ENCODE assay signal across 8 cellular contexts in genomic region chr15:63610209-63610841, GRCh38. TPM values are rescaled to one million over a fixed set of nuclear protein-coding genes. Genes with fewer than 3 reads are reported as not detected.
A peak's percentile ranks its signal among the peaks of the same experiment; 100 is the strongest.
DNase-seq lines count a peak whose midpoint lies in the region; ATAC-seq and TF ChIP-seq lines count a peak whose summit lies in the region.

No MANE protein-coding gene starts in this region.

- H3K4me3 ChIP-seq in Karpas-422 (ENCODE audit: low read length) (no peak overlapping the region), fibroblast of the aortic adventitia (ENCODE audit: low read depth, low read length) (no peak overlapping the region), neural progenitor cell (no peak overlapping the region)

- peak; percentile 92 for TF ChIP-seq CTCF in C4-2B (conservative IDR thresholded peaks at IDR 0.05)
- TF ChIP-seq CTCF in fibroblast of the aortic adventitia (IDR thresholded peaks at IDR 0.05; ENCODE audit: insufficient read depth, low read length), result peak; percentile 84
- peak; percentile 78 for TF ChIP-seq CTCF in neural progenitor cell (IDR thresholded peaks at IDR 0.05)

- no peaks in the 10 kb centered on the region for H3K9me2 ChIP-seq in Karpas-422 (replicated peaks; ENCODE audit: insufficient read depth, low read length)

- H3K79me2 ChIP-seq in Karpas-422 (ENCODE audit: low read length), result peaks cover 3% of the 10 kb centered on the region; the same call in 1 of the 2 replicates
- H3K79me2 ChIP-seq in neural progenitor cell (ENCODE audit: low read depth), result no peaks in the 10 kb centered on the region

- H3F3A ChIP-seq in neural progenitor cell (ENCODE audit: low read depth), result peaks cover 23% of the 10 kb centered on the region

- H3K36me3 ChIP-seq in Karpas-422 (ENCODE audit: insufficient read depth, low read length), result peaks cover 31% of the 10 kb centered on the region
- H3K36me3 ChIP-seq in neural progenitor cell, result no peaks in the 10 kb centered on the region

- H3K36me3 Mint-ChIP-seq in neural progenitor cell, result peaks cover 30% of the 10 kb centered on the region

- peak; percentile 91 for DNase-seq in Karpas-422
- peak; percentile 87 for DNase-seq in RKO (ENCODE audit: low spot score)
- DNase-seq in activated T-helper 9 cell treated with anti-CD3 and anti-CD28 coated beads, Interleukin-2, amount 50 U/mL, for 16 hours (ENCODE audit: low read depth), result peak; percentile 53
- peak; percentile 83 for DNase-seq in fibroblast of the aortic adventitia (ENCODE audit: low read depth)
- peak; percentile 91 for DNase-seq in neural progenitor cell (ENCODE audit: low spot score)
- DNase-seq in substantia nigra (lab: John Stamatoyannopoulos, UW), result peak in 39 of 49 donors; percentile 26 to 84 (median 63)

- peak overlapping the region; percentile 5 for H3K4me3 Mint-ChIP-seq in neural progenitor cell

- H3K9me3 Mint-ChIP-seq in neural progenitor cell, result no peaks in the 10 kb centered on the region

- H3K27me3 ChIP-seq in Karpas-422 (ENCODE audit: low read length), result no peaks in the 10 kb centered on the region
- no peaks in the 10 kb centered on the region for H3K27me3 ChIP-seq in neural progenitor cell

- H3K9ac ChIP-seq in Karpas-422 (ENCODE audit: low read length) (peak overlapping the region; percentile 30), neural progenitor cell (no peak overlapping the region)

- H3K27ac ChIP-seq in C4-2B, result peak overlapping the region; percentile 62
- H3K27ac ChIP-seq in Karpas-422 (ENCODE audit: low read length), result peak overlapping the region; percentile 69
- H3K27ac ChIP-seq in neural progenitor cell, result peak overlapping the region; percentile 43
- H3K27ac ChIP-seq in substantia nigra (ENCODE audit: low read depth, low read length, poor library complexity, severe bottlenecking), result peak overlapping the region; percentile 75

- H3K27ac Mint-ChIP-seq in neural progenitor cell, result peak overlapping the region; percentile 86

- ATAC-seq in GM19452 (IDR thresholded peaks at IDR 0.05; ENCODE audit: unreplicated experiment), result peak; percentile 70

- no peaks in the 10 kb centered on the region for H3K9me3 ChIP-seq in Karpas-422 (ENCODE audit: low read length)
- H3K9me3 ChIP-seq in neural progenitor cell (ENCODE audit: low read depth), result no peaks in the 10 kb centered on the region

- peaks cover 38% of the 10 kb centered on the region for H3K4me1 Mint-ChIP-seq in neural progenitor cell

- H2AFZ ChIP-seq in Karpas-422 (ENCODE audit: low read length), result no peak overlapping the region
- no peak overlapping the region for H2AFZ ChIP-seq in neural progenitor cell (replicated peaks)

- H3K4me1 ChIP-seq in Karpas-422 (ENCODE audit: low read length), result peaks cover 29% of the 10 kb centered on the region
- peaks cover 17% of the 10 kb centered on the region for H3K4me1 ChIP-seq in neural progenitor cell

- H3K27me3 Mint-ChIP-seq in neural progenitor cell (ENCODE audit: insufficient read depth, low read depth), result no peaks in the 10 kb centered on the region

- H3K4me2 ChIP-seq in Karpas-422 (ENCODE audit: low read depth, low read length, poor library complexity, severe bottlenecking) (peak overlapping the region; percentile 34), neural progenitor cell (peak overlapping the region; percentile 45)

- peaks cover 6% of the 10 kb centered on the region; the same call in 1 of the 2 replicates for H4K20me1 ChIP-seq in Karpas-422 (ENCODE audit: insufficient read depth, low read depth, low read length)
- peaks cover 5% of the 10 kb centered on the region for H4K20me1 ChIP-seq in neural progenitor cell (ENCODE audit: low read depth)

RNA-seq across cellular contexts. Expression of gene FBXL22, which starts 13.1 kb away (rescaled TPM):
- 0.15 TPM in 1 of 2 replicates, not detected in the other for total RNA-seq in Karpas-422 (2014; rRNA removed; shearing (Covaris generic); ENCODE audit: low replicate concordance)
- 0.54 and 0.65 TPM in 2 replicates for total RNA-seq in fibroblast of the aortic adventitia (ENCODE audit: low replicate concordance)
- 0.43 and 0.71 TPM in 2 replicates for total RNA-seq in neural progenitor cell (ENCODE audit: low replicate concordance)
